ENCODE assay signal across 9 cellular contexts in genomic region chr1:158019177-158019868, GRCh38. TPM values are rescaled to one million over a fixed set of nuclear protein-coding genes. Genes with fewer than 3 reads are reported as not detected.
A peak's percentile ranks its signal among the peaks of the same experiment; 100 is the strongest.
DNase-seq lines count a peak whose midpoint lies in the region; ATAC-seq, FAIRE-seq and TF ChIP-seq lines count a peak whose summit lies in the region.
"Had no signal": no experiment of that assay in that cellular context is flagged by ENCODE, and none has a peak within 500 bp of the region (broad histone marks: within the 10 kb centered on the region; RNA-seq: fewer than 3 reads in every experiment).

No MANE protein-coding gene starts in this region.

- TF ChIP-seq CTCF in cardiac fibroblast (IDR thresholded peaks at IDR 0.05; ENCODE audit: low read depth, low read length) (no peak), kidney (IDR thresholded peaks at IDR 0.05; ENCODE audit: borderline replicate concordance, extremely low read depth, insufficient read depth) (no peak)

- H3K27me3 ChIP-seq in stomach smooth muscle (ENCODE audit: control insufficient read depth in 1 of 2, insufficient read depth in 2 of 2, low read length in 2 of 2): no peaks in the 10 kb centered on the region

- peak overlapping the region in 1 of 2 donors; percentile 29 for H3K9ac ChIP-seq in kidney (ENCODE audit: low read length in 2 of 2)
- H3K9ac ChIP-seq in stomach smooth muscle (ENCODE audit: low read length in 2 of 2): peak overlapping the region; percentile 34 to 51

- ATAC-seq in GM18498 (IDR thresholded peaks at IDR 0.05; ENCODE audit: unreplicated experiment): no peak

- peaks cover 15 to 36% of the 10 kb centered on the region in 2 donors for H3K4me1 ChIP-seq in kidney (ENCODE audit: control insufficient read depth in 1 of 2, insufficient read depth in 1 of 2, low read depth in 1 of 2, low read length in 2 of 2)
- peaks cover 55% of the 10 kb centered on the region for H3K4me1 ChIP-seq in stomach smooth muscle (ENCODE audit: control insufficient read depth, insufficient read depth, low read length)

- DNase-seq in HS-27A (ENCODE audit: low read depth) (peak; percentile 80), cardiac fibroblast (ENCODE audit: low read depth in 2 of 2) (peak; percentile 93 to 95), kidney (no peak), cortex of kidney (lab: John Stamatoyannopoulos, UW) (no peak), NCI-H1436 treated with DMSO at 0.1 percent for 48 hours (lab: John Stamatoyannopoulos, UW) (no peak)
- DNase-seq in activated CD4-positive, CD25-positive, alpha-beta regulatory T cell treated with anti-CD3 and anti-CD28 coated beads, Interleukin-2, amount 50 U/mL, for 72 hours: no peak
- DNase-seq: stimulated activated CD4-positive, alpha-beta T cell treated with anti-CD3 and anti-CD28 coated beads, Interleukin-4, amount 100 ng/mL, for 1 hour had no signal

- H3K4me3 ChIP-seq in cardiac fibroblast (replicated peaks in 1 of 2; ENCODE audit: low read depth in 2 of 2, low read length in 2 of 2) (peak overlapping the region in 1 of 2 donors; percentile 30), kidney (ENCODE audit: low read length in 2 of 2) (peak overlapping the region in 1 of 2 donors; percentile 5), stomach smooth muscle (ENCODE audit: low read length in 2 of 2) (peak overlapping the region in 1 of 2 donors; percentile 47)

- intact Hi-C loops in kidney (cut with DNase I): no loop called here

- no peak for FAIRE-seq in kidney (lab: Jason Lieb, UNC)

- H3K27ac ChIP-seq in kidney (ENCODE audit: low read depth in 2 of 2, low read length in 2 of 2) (peak overlapping the region; percentile 68 to 91), stomach smooth muscle (ENCODE audit: low read length) (peak overlapping the region; percentile 70)

- no peaks in the 10 kb centered on the region for H3K9me3 ChIP-seq in kidney (ENCODE audit: control insufficient read depth in 1 of 2, low read length in 2 of 2)
- no peaks in the 10 kb centered on the region for H3K9me3 ChIP-seq in stomach smooth muscle (ENCODE audit: control insufficient read depth in 2 of 2, low read length in 2 of 2)

- no peaks in the 10 kb centered on the region for H3K36me3 ChIP-seq in kidney (ENCODE audit: control insufficient read depth in 1 of 2, insufficient read depth in 2 of 2, low read length in 2 of 2)
- no peaks in the 10 kb centered on the region for H3K36me3 ChIP-seq in stomach smooth muscle (ENCODE audit: control insufficient read depth in 2 of 2, insufficient read depth in 2 of 2, low read length in 2 of 2)

RNA-seq across cellular contexts. Expression of gene KIRREL1, which starts 25.9 kb away (rescaled TPM):
- total RNA-seq in kidney: 54.9 TPM
- polyA plus RNA-seq in kidney (ENCODE audit: insufficient read depth, low read depth, low replicate concordance): 13.7 TPM

Comparison
In these comparisons a context has a peak if more than half of its experiments do, and no peak if none do; other contexts are left out.
1. DNase-seq: peak in HS-27A (single experiment) and cardiac fibroblast (2 of 2); none in kidney (single experiment), activated CD4-positive, CD25-positive, alpha-beta regulatory T cell treated with anti-CD3 and anti-CD28 coated beads, Interleukin-2, amount 50 U/mL, for 72 hours (single experiment), cortex of kidney (single experiment) and NCI-H1436 treated with DMSO at 0.1 percent for 48 hours (single experiment).